ENCODE assay signal across 1 cellular context in the genomic region with DNA sequence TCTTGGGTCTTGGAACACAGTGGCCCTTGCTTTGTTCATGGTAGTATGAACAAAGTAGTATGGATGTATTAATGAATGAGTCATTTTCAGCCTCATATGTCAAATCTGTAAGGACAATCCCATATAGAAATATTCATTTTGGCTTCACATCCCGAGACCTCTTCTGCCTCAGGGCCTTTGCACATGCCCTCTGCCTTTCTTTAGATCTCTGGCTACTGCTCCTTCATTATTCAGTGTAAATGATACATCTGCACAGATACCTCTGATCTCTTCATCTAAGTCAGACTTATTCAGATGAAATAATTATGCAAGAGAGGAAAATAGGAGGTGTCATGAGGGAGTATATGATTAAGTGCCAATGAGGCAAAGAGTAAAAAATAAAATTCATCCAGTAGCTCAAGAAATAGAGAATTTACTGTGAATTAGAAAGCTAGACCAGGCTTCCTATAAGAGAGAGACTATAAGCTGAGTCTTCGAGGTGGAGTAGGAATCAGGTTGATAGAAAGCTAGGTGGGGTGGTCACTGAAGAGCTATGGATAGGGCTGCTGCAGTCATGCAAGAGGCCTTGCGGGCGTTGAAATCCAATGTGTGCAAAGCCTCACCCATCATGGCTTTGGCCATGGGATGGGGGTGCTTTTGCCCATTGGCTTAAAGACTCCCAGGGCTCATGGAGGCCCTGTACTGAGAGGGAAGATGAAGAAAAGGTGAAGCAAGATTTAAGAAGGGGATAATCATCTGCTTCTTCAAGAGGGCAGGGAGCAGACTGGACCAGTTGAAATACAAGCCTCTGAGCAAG.
TF ChIP-seq lines count a peak whose summit lies in the region.

No MANE protein-coding gene starts in this region.

TF ChIP-seq in K562, 482 proteins besides CTCF, POLR2A, EP300 and RAD21 (continued from another document):
- TF ChIP-seq ZNF609 (CRISPR knock-in tag; IDR thresholded peaks at IDR 0.05; ENCODE audit: borderline replicate concordance), result no peak
